In genomic region chr2:71460595-71461303, GRCh38 we compare ENCODE assay signal across 8 cellular contexts.
DNase-seq lines count a peak whose midpoint lies in the region; ATAC-seq and TF ChIP-seq lines count a peak whose summit lies in the region.

No MANE protein-coding gene starts in this region.

- H3K4me3 ChIP-seq in GM12865 (ENCODE audit: low read depth, low read length), result no peak overlapping the region
- no peak overlapping the region for H3K4me3 ChIP-seq in OCI-LY1 (ENCODE audit: low read depth, low read length, poor library complexity, severe bottlenecking)

- no peak overlapping the region for H2AFZ ChIP-seq in OCI-LY1 (ENCODE audit: low read length)

- H3F3A ChIP-seq in OCI-LY1 (ENCODE audit: insufficient read depth, low read length), result no peaks in the 10 kb centered on the region

- no peaks in the 10 kb centered on the region for H4K20me1 ChIP-seq in OCI-LY1 (ENCODE audit: insufficient read depth, low read length)

- H3K4me2 ChIP-seq in OCI-LY1 (ENCODE audit: low read length), result no peak overlapping the region

- H3K79me2 ChIP-seq in OCI-LY1 (ENCODE audit: insufficient read depth, low read length), result no peaks in the 10 kb centered on the region

- no peaks in the 10 kb centered on the region for H3K9me3 ChIP-seq in OCI-LY1 (ENCODE audit: low read length)

- H3K9me2 ChIP-seq in OCI-LY1 (ENCODE audit: low read depth, low read length), result no peaks in the 10 kb centered on the region

- peak; percentile 26 for TF ChIP-seq CTCF in GM12865 (IDR thresholded peaks at IDR 0.05; ENCODE audit: insufficient read depth, low read depth, low read length, missing control alignments)
- peak; percentile 59 for TF ChIP-seq CTCF in OCI-LY1 (IDR thresholded peaks at IDR 0.05; ENCODE audit: low read length)

- no peaks in the 10 kb centered on the region for H3K36me3 ChIP-seq in OCI-LY1 (ENCODE audit: insufficient read depth, low read length)

- no peak for ATAC-seq in GM21737 (IDR thresholded peaks at IDR 0.05; ENCODE audit: unreplicated experiment)
- ATAC-seq in HG03432 (IDR thresholded peaks at IDR 0.05; ENCODE audit: unreplicated experiment), result no peak
- ATAC-seq in GM21526 (IDR thresholded peaks at IDR 0.05; ENCODE audit: low FRiP score, unreplicated experiment), result no peak

- no peak overlapping the region for H3K27ac ChIP-seq in OCI-LY1 (ENCODE audit: low read depth, low read length, poor library complexity, severe bottlenecking)

- DNase-seq in GM12865 (ENCODE audit: low read depth) (no peak), fibroblast of peridontal ligament (ENCODE audit: extremely low read depth) (peak; percentile 18), pons (ENCODE audit: low spot score) (peak; percentile 22), RPMI8226 (no peak)

- no peak overlapping the region for H3K9ac ChIP-seq in OCI-LY1 (ENCODE audit: low read length)

- H3K27me3 ChIP-seq in OCI-LY1 (ENCODE audit: insufficient read depth, low read length), result no peaks in the 10 kb centered on the region

- H3K4me1 ChIP-seq in OCI-LY1 (ENCODE audit: insufficient read depth, low read length, severe bottlenecking), result no peaks in the 10 kb centered on the region

Comparison
In these comparisons a context has a peak if more than half of its experiments do, and no peak if none do; other contexts are left out.
1. DNase-seq: peak in fibroblast of peridontal ligament (single experiment) and pons (single experiment); none in GM12865 (single experiment) and RPMI8226 (single experiment).